In genomic region chr6:40755046-40755681, GRCh38 we compare ENCODE assay signal across 13 cellular contexts.
DNase-seq lines count a peak whose midpoint lies in the region; ATAC-seq and TF ChIP-seq lines count a peak whose summit lies in the region.
"Had no signal": no experiment of that assay in that cellular context is flagged by ENCODE, and none has a peak within 500 bp of the region (broad histone marks: within the 10 kb centered on the region; RNA-seq: fewer than 3 reads in every experiment).

No MANE protein-coding gene starts in this region.

- no peaks in the 10 kb centered on the region for H3K79me2 ChIP-seq in PC-9 (ENCODE audit: low read depth)

- H3K27me3 ChIP-seq in PC-9 (ENCODE audit: insufficient read depth, low read depth): peaks cover 52% of the 10 kb centered on the region

- no TSS peak for BruUV-seq in PC-9 (replicated peaks; lab: Mats Ljungman, UMichigan)

- H3K9me3 ChIP-seq in PC-9 (ENCODE audit: insufficient read depth, low read depth): no peaks in the 10 kb centered on the region

- no peaks in the 10 kb centered on the region for H3K36me3 Mint-ChIP-seq in WTC11
- H3K36me3 Mint-ChIP-seq: stimulated activated effector memory CD8-positive, alpha-beta T cell treated with anti-CD3 and anti-CD28 coated beads, Interleukin-12 subunit alpha, Interleukin-12 subunit beta, amount 100 ng/mL, for 72 hours had no signal

- no peak overlapping the region for H2AFZ ChIP-seq in PC-9

- ATAC-seq in WTC11 (peak; percentile 49), GM21737 (IDR thresholded peaks at IDR 0.05; ENCODE audit: unreplicated experiment) (no peak)

- CTCF ChIA-PET in WTC11 (lab: Charles Lee) (interaction anchor here (1.1 kb wide), 1 partner anchor 273 kb away, joined by 4 read pairs; no protein-coding TSS in a partner anchor), PC-9 (lab: Charles Lee) (no interaction called here)

- no peak for TF ChIP-seq CTCF in WTC11 (IDR thresholded peaks at IDR 0.05)
- no peak for TF ChIP-seq CTCF in PC-9 (conservative IDR thresholded peaks at IDR 0.05)

- peak; percentile 85 for DNase-seq in GM03348 (ENCODE audit: low spot score)
- DNase-seq in WTC11 (ENCODE audit: low spot score): no peak
- DNase-seq in head of caudate nucleus: peak in 30 of 42 donors; percentile 2 to 69 (median 32)
- DNase-seq in renal cortical epithelial cell (ENCODE audit: low read depth): peak; percentile 48
- DNase-seq in PC-9: no peak
- no peak for DNase-seq in midbrain (lab: John Stamatoyannopoulos, UW)
- no peak for DNase-seq in dermis blood vessel endothelial cell
- DNase-seq: activated CD8-positive, alpha-beta memory T cell treated with anti-CD3 and anti-CD28 coated beads, Interleukin-2, amount 50 U/mL, for 48 hours; COR-L47; NCI-H1436 treated with DMSO at 0.1 percent for 48 hours; stimulated activated CD4-positive, alpha-beta T cell treated with anti-CD3 and anti-CD28 coated beads, Interleukin-12 subunit alpha, Interleukin-12 subunit beta, amount 100 ng/mL, for 4 hours had no signal

- POLR2A ChIA-PET in WTC11 (lab: Charles Lee) (no interaction called here), PC-9 (lab: Charles Lee; ENCODE audit: unreplicated experiment) (no interaction called here)

- H3K4me3 ChIP-seq in PC-9: no peak overlapping the region

- H3F3A ChIP-seq in PC-9 (ENCODE audit: insufficient read depth, low read depth): no peaks in the 10 kb centered on the region

- peaks cover 30% of the 10 kb centered on the region for H3K27me3 Mint-ChIP-seq in WTC11 (ENCODE audit: low read depth)

- H3K4me3 Mint-ChIP-seq in WTC11: peak overlapping the region; percentile 53
- H3K4me3 Mint-ChIP-seq: stimulated activated effector memory CD8-positive, alpha-beta T cell treated with anti-CD3 and anti-CD28 coated beads, Interleukin-12 subunit alpha, Interleukin-12 subunit beta, amount 100 ng/mL, for 72 hours had no signal

- no peaks in the 10 kb centered on the region for H3K9me3 Mint-ChIP-seq in WTC11
- H3K9me3 Mint-ChIP-seq: stimulated activated effector memory CD8-positive, alpha-beta T cell treated with anti-CD3 and anti-CD28 coated beads, Interleukin-12 subunit alpha, Interleukin-12 subunit beta, amount 100 ng/mL, for 72 hours had no signal

- no peaks in the 10 kb centered on the region for H3K4me1 ChIP-seq in PC-9 (replicated peaks; ENCODE audit: insufficient read depth)

- no peak overlapping the region for H3K27ac ChIP-seq in PC-9

- H3K27ac Mint-ChIP-seq in WTC11: no peak overlapping the region
- H3K27ac Mint-ChIP-seq: stimulated activated effector memory CD8-positive, alpha-beta T cell treated with anti-CD3 and anti-CD28 coated beads, Interleukin-12 subunit alpha, Interleukin-12 subunit beta, amount 100 ng/mL, for 72 hours had no signal

- intact Hi-C loops in head of caudate nucleus (cut with DNase I): no loop called here
- intact Hi-C loops in PC-9 (cut with micrococcal nuclease; ENCODE audit: unreplicated experiment): no loop called here

- H3K4me2 ChIP-seq in PC-9: no peak overlapping the region

- H3K9me2 ChIP-seq in PC-9 (ENCODE audit: insufficient read depth): no peaks in the 10 kb centered on the region

- H4K20me1 ChIP-seq in PC-9 (ENCODE audit: insufficient read depth): no peaks in the 10 kb centered on the region

- peaks cover 16% of the 10 kb centered on the region for H3K4me1 Mint-ChIP-seq in WTC11
- H3K4me1 Mint-ChIP-seq: stimulated activated effector memory CD8-positive, alpha-beta T cell treated with anti-CD3 and anti-CD28 coated beads, Interleukin-12 subunit alpha, Interleukin-12 subunit beta, amount 100 ng/mL, for 72 hours had no signal

- H3K36me3 ChIP-seq in PC-9 (ENCODE audit: low read depth): no peaks in the 10 kb centered on the region

TF ChIP-seq in WTC11, 78 proteins besides CTCF, POLR2A, EP300 and RAD21:
- TF ChIP-seq GRHL2 (CRISPR knock-in tag; IDR thresholded peaks at IDR 0.05; ENCODE audit: insufficient replicate concordance, severe bottlenecking) (no peak), MYBL2 (CRISPR knock-in tag; IDR thresholded peaks at IDR 0.05) (no peak), CREM (CRISPR knock-in tag; IDR thresholded peaks at IDR 0.05) (no peak), SP1 (CRISPR knock-in tag; conservative IDR thresholded peaks at IDR 0.05) (no peak), MXD4 (CRISPR knock-in tag; IDR thresholded peaks at IDR 0.05; ENCODE audit: borderline replicate concordance) (no peak), KAT7 (CRISPR knock-in tag; IDR thresholded peaks at IDR 0.05; ENCODE audit: borderline replicate concordance) (no peak), JUN (CRISPR knock-in tag; IDR thresholded peaks at IDR 0.05) (no peak), NFATC4 (CRISPR knock-in tag; IDR thresholded peaks at IDR 0.05) (no peak), HMGXB4 (CRISPR knock-in tag; IDR thresholded peaks at IDR 0.05) (no peak), ZNF138 (CRISPR knock-in tag; conservative IDR thresholded peaks at IDR 0.05) (no peak), ETV6 (CRISPR knock-in tag; IDR thresholded peaks at IDR 0.05) (no peak), TEAD1 (CRISPR knock-in tag; IDR thresholded peaks at IDR 0.05) (no peak), IRF1 (CRISPR knock-in tag; IDR thresholded peaks at IDR 0.05) (no peak)

Comparison
In these comparisons a context has a peak if more than half of its experiments do, and no peak if none do; other contexts are left out.
1. DNase-seq: peak in GM03348 (single experiment), head of caudate nucleus (30 of 42) and renal cortical epithelial cell (single experiment); none in WTC11 (single experiment), PC-9 (0 of 2), midbrain (single experiment) and dermis blood vessel endothelial cell (single experiment).